In the genomic region with DNA sequence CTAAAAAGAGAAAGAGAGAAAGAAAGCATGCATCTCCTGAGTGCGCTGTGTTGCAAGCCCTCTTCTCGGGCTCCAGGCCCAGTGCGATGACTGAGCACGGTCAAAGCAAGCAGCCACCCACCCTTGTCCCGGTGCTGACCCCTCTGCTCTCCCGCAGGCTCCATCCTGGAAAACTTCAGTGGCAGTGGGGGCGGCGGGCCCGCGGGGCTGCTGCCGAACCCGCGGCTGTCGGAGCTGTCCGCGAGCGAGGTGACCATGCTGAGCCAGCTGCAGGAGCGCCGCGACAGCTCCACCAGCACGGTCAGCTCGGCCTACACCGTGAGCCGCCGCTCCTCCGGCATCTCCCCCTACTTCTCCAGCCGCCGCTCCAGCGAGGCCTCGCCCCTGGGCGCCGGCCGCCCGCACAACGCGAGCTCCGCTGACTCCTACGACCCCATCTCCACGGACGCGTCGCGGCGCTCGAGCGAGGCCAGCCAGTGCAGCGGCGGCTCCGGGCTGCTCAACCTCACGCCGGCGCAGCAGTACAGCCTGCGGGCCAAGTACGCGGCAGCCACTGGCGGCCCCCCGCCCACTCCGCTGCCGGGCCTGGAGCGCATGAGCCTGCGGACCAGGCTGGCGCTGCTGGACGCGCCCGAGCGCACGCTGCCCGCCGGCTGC, we compare ENCODE assay signal across 21 cellular contexts.
A peak's percentile ranks its signal among the peaks of the same experiment; 100 is the strongest.
DNase-seq lines count a peak whose midpoint lies in the region; ATAC-seq and TF ChIP-seq lines count a peak whose summit lies in the region.
"Had no signal": no experiment of that assay in that cellular context is flagged by ENCODE, and none has a peak within 500 bp of the region (broad histone marks: within the 10 kb centered on the region; RNA-seq: fewer than 3 reads in every experiment).

No MANE protein-coding gene starts in this region.

- WGBS in testis, 2 donors, result 63 to 73% methylated on average over 21 to 48 of the region's 69 CpGs

- peaks cover 49% of the 10 kb centered on the region for H3K36me3 ChIP-seq in osteoblast (ENCODE audit: insufficient read depth, low read length)
- H3K36me3 ChIP-seq in testis (ENCODE audit: low read depth, missing control alignments), result no peaks in the 10 kb centered on the region

- intact Hi-C loops in testis (cut with DNase I; ENCODE audit: low total_unique reads), result no loop called here

- no peaks in the 10 kb centered on the region for H3K9me3 ChIP-seq in osteoblast (ENCODE audit: low read depth, low read length)
- H3K9me3 ChIP-seq in testis, result no peaks in the 10 kb centered on the region
- H3K9me3 ChIP-seq: A549, HAP-1, SJSA1 had no signal

- H3K4me3 ChIP-seq in coronary artery (no peak overlapping the region), osteoblast (ENCODE audit: insufficient read depth, low read length) (no peak overlapping the region), testis (peak overlapping the region; percentile 26 to 45)
- H3K4me3 ChIP-seq: A549, HAP-1, SJSA1 had no signal

- ATAC-seq in GM18519 (IDR thresholded peaks at IDR 0.05; ENCODE audit: low FRiP score, unreplicated experiment), result no peak
- ATAC-seq: A549, Panc1 had no signal

- peak; percentile 56 for DNase-seq in activated effector memory CD4-positive, alpha-beta T cell treated with anti-CD3 and anti-CD28 coated beads, Interleukin-2, amount 50 U/mL, for 16 hours
- DNase-seq in activated effector memory CD4-positive, alpha-beta T cell treated with Interleukin-2 at 50 U/mL for 16 hours, result no peak
- DNase-seq in coronary artery (ENCODE audit: low spot score), result peak; percentile 40
- DNase-seq in osteoblast (ENCODE audit: insufficient read length, low spot score, missing footprints), result peak; percentile 68
- DNase-seq in testis, result peak; percentile 70
- no peak for DNase-seq in C1 segment of cervical spinal cord (lab: John Stamatoyannopoulos, UW)
- DNase-seq in hypothalamus (lab: John Stamatoyannopoulos, UW), result no peak
- DNase-seq: EL, GF-D8, KBM-7, NCI-H1092 treated with DMSO at 0.1 percent for 48 hours, NCI-H1436 treated with DMSO at 0.1 percent for 48 hours, NCI-H2029, NCI-H345, NCI-H524, NCI-H82 had no signal

- H3K4me2 ChIP-seq in osteoblast (ENCODE audit: insufficient read depth, low read length), result no peak overlapping the region
- H3K4me2 ChIP-seq: A549 had no signal

- H3K79me2 ChIP-seq in osteoblast (ENCODE audit: insufficient read depth, low read length), result no peaks in the 10 kb centered on the region

- H2AFZ ChIP-seq in osteoblast (ENCODE audit: low read length), result no peak overlapping the region

- TF ChIP-seq POLR2A in testis (IDR thresholded peaks at IDR 0.05), result no peak

- no peaks in the 10 kb centered on the region for H3K4me1 ChIP-seq in osteoblast (ENCODE audit: insufficient read depth, low read length)
- peaks cover 8% of the 10 kb centered on the region for H3K4me1 ChIP-seq in testis
- H3K4me1 ChIP-seq: A549, HAP-1, SJSA1 had no signal

- H3K27me3 ChIP-seq in osteoblast (ENCODE audit: insufficient read depth, low read length), result no peaks in the 10 kb centered on the region
- H3K27me3 ChIP-seq in testis, result no peaks in the 10 kb centered on the region
- H3K27me3 ChIP-seq: SJSA1 had no signal

- peaks cover 4% of the 10 kb centered on the region for H4K20me1 ChIP-seq in osteoblast (ENCODE audit: insufficient read depth, low read length)

- TF ChIP-seq CTCF in coronary artery (IDR thresholded peaks at IDR 0.05) (no peak), osteoblast (IDR thresholded peaks at IDR 0.05; ENCODE audit: extremely low read depth, low read depth, low read length) (no peak), testis (IDR thresholded peaks at IDR 0.05) (no peak)

- H3K27ac ChIP-seq in coronary artery (no peak overlapping the region), osteoblast (ENCODE audit: low read depth, low read length) (no peak overlapping the region), testis (peak overlapping the region in 1 of 2 donors; percentile 76)
- H3K27ac ChIP-seq: A549, SJSA1 had no signal

Comparison
In these comparisons a context has a peak if more than half of its experiments do, and no peak if none do; other contexts are left out.
1. DNase-seq: peak in activated effector memory CD4-positive, alpha-beta T cell treated with anti-CD3 and anti-CD28 coated beads, Interleukin-2, amount 50 U/mL, for 16 hours (single experiment), coronary artery (single experiment), osteoblast (single experiment) and testis (single experiment); none in activated effector memory CD4-positive, alpha-beta T cell treated with Interleukin-2 at 50 U/mL for 16 hours (single experiment), C1 segment of cervical spinal cord (0 of 14) and hypothalamus (0 of 51).
2. H3K4me3 ChIP-seq: peak in testis (2 of 2); none in coronary artery (single experiment) and osteoblast (single experiment).